In the genomic region with DNA sequence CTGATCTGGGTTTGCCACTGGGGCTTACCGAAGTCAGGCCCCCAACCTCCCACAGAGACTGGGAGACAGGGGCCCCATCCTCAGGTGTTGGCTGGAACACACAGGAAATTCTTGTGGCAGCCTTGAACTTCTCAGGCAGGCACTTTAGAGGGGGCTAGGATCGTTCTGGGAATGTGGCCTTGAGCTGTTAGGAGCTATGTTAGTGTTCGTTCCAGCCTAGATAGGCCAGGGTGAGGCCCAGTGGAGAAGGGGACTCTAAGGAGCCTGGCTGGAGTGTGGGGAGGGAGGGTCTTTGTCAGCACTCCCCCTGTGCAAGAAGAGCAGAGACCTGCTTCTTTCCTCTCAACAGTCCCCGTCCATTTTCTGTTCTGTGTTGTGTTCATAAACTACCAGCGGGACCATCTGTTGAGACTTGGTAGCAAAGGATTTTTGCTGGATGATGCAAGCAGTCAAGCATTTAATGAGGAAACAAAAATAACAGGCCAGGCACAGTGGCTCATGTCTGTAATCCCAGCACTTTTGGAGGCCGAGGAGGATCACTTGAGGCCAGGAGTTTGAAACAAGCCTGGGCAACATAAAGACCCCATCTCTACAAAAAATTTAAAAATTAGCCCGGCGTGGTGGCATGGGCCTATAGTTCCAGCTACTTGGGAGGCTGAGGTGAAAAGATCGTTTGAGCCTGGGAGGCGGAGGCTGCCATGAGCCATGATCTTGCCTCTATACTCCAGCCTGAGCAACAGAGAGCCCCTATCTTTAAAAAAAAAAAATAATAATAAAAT, we compare ENCODE assay signal across 8 cellular contexts. TPM values are rescaled to one million over a fixed set of nuclear protein-coding genes. Genes with fewer than 3 reads are reported as not detected.
DNase-seq lines count a peak whose midpoint lies in the region; ATAC-seq and TF ChIP-seq lines count a peak whose summit lies in the region.

No MANE protein-coding gene starts in this region.

- H3K27me3 ChIP-seq in Loucy (ENCODE audit: insufficient read depth, low read length, poor library complexity, severe bottlenecking) (peaks cover 7% of the 10 kb centered on the region), adipocyte (replicated peaks; ENCODE audit: control insufficient read depth, insufficient read depth, low read length) (no peaks in the 10 kb centered on the region)

- peak; percentile 77 for DNase-seq in DMS 273 treated with DMSO at 0.1 percent for 48 hours (lab: John Stamatoyannopoulos, UW)
- DNase-seq in adipocyte (ENCODE audit: low read depth): peak; percentile 94
- no peak for DNase-seq in left ventricle myocardium superior
- peak; percentile 68 for DNase-seq in skeletal muscle cell (ENCODE audit: low read depth)
- DNase-seq in HuH-7 (ENCODE audit: low spot score): no peak
- no peak for DNase-seq in effector CD4-positive, alpha-beta T cell
- DNase-seq in SHP77 (lab: John Stamatoyannopoulos, UW): no peak

- peaks cover 75% of the 10 kb centered on the region for H3K79me2 ChIP-seq in Loucy (ENCODE audit: insufficient read depth, low read length)

- peak overlapping the region; percentile 99 for H3K4me2 ChIP-seq in Loucy (ENCODE audit: low read depth, low read length, poor library complexity, severe bottlenecking)

- H3K36me3 ChIP-seq in Loucy (ENCODE audit: insufficient read depth, low read length): no peaks in the 10 kb centered on the region
- no peaks in the 10 kb centered on the region for H3K36me3 ChIP-seq in adipocyte (ENCODE audit: control insufficient read depth, insufficient read depth, low read length, severe bottlenecking)

- H3K4me1 ChIP-seq in Loucy (ENCODE audit: insufficient read depth, low read length, poor library complexity, severe bottlenecking) (peaks cover 43% of the 10 kb centered on the region), adipocyte (ENCODE audit: control insufficient read depth, insufficient read depth, low read length) (peaks cover 38% of the 10 kb centered on the region)

- no peak for TF ChIP-seq CTCF in Loucy (conservative IDR thresholded peaks at IDR 0.05; ENCODE audit: low read length)

- peak overlapping the region; percentile 89 for H3K4me3 ChIP-seq in Loucy (ENCODE audit: low read length, poor library complexity, severe bottlenecking)
- H3K4me3 ChIP-seq in adipocyte (ENCODE audit: low read length): peak overlapping the region; percentile 97
- peak overlapping the region; percentile 82 for H3K4me3 ChIP-seq in skeletal muscle cell (ENCODE audit: low read depth, low read length)

- H3K9ac ChIP-seq in Loucy (ENCODE audit: low read depth, low read length, poor library complexity, severe bottlenecking) (peak overlapping the region; percentile 99), adipocyte (ENCODE audit: low read length) (peak overlapping the region; percentile 99)

- H3F3A ChIP-seq in Loucy (ENCODE audit: low read depth): 0 out of 2 replicates have a peak, but pooled peaks cover 4% of the 10 kb centered on the region

- no peak overlapping the region for H2AFZ ChIP-seq in Loucy (ENCODE audit: low read length)

- intact Hi-C loops in left ventricle myocardium superior (cut with micrococcal nuclease): no loop called here

- H3K9me2 ChIP-seq in Loucy (replicated peaks; ENCODE audit: low read depth, low read length): no peaks in the 10 kb centered on the region

- H4K20me1 ChIP-seq in Loucy (ENCODE audit: insufficient read depth, low read length, poor library complexity, severe bottlenecking): peaks cover 18% of the 10 kb centered on the region

- no peaks in the 10 kb centered on the region for H3K9me3 ChIP-seq in Loucy (ENCODE audit: insufficient read depth, low read depth, low read length)
- H3K9me3 ChIP-seq in adipocyte (ENCODE audit: control insufficient read depth, low read length): no peaks in the 10 kb centered on the region

- peak; percentile 58 for ATAC-seq in left ventricle myocardium superior

RNA-seq across cellular contexts. Expression of a gene that starts 1.5 kb away (rescaled TPM):
- 42.4 TPM for total RNA-seq in left ventricle myocardium superior

RNA-seq across cellular contexts. Expression of a gene that starts 1.5 kb away (rescaled TPM):
- 83.4 TPM for total RNA-seq in left ventricle myocardium superior

Comparison
In these comparisons a context has a peak if more than half of its experiments do, and no peak if none do; other contexts are left out.
1. DNase-seq: peak in DMS 273 treated with DMSO at 0.1 percent for 48 hours (single experiment), adipocyte (single experiment) and skeletal muscle cell (single experiment); none in left ventricle myocardium superior (single experiment), HuH-7 (single experiment), effector CD4-positive, alpha-beta T cell (single experiment) and SHP77 (0 of 2).
2. Peak in every context shown above with its lines, with median percentiles within 50 percentile points of each other: H3K4me3 ChIP-seq.